Comparison of ENCODE assay signal across 8 cellular contexts in the genomic region with DNA sequence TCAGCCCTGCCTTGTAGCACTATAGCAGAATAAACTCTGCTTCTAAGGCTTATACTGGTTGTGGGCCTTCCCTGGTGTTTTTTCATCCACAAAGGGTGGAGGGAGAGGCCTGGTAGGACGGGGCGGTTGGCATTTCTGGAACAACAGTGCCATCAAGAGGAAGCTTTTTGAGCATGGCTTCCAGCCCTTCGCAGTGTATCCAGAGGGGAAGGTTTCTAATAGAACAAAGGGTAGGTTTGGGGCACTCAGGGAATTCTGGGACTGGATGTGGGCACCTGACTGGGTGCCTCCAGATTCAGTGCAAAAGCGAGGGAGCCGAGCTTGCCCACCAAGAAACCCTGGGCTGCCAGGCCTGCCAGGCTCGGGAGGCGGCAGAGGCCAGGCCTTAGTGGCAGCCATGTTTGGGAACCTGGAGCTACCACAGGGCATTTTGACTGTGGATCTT.
DNase-seq lines count a peak whose midpoint lies in the region; ATAC-seq and TF ChIP-seq lines count a peak whose summit lies in the region.

No MANE protein-coding gene starts in this region.

- intact Hi-C loops in dorsolateral prefrontal cortex (cut with DNase I): loop anchor here in 1 of 2 donors (5.0 kb wide), 1 partner anchor 289 kb away; no protein-coding TSS in a partner anchor

- peak overlapping the region in 52 of 59 donors; percentile 37 to 95 (median 87) for H3K27ac ChIP-seq in dorsolateral prefrontal cortex

- TF ChIP-seq CTCF in dorsolateral prefrontal cortex (IDR thresholded peaks at IDR 0.05 in 54 of 56, conservative IDR thresholded peaks at IDR 0.05 in 2 of 56; ENCODE audit: low read depth in 1 of 56, partially characterized antibody in 56 of 56): peak in 54 of 56 donors; percentile 22 to 94 (median 76)

- H3K27me3 ChIP-seq in dorsolateral prefrontal cortex: peaks cover 0 to 20% (median 0%) of the 10 kb centered on the region in 45 donors

- H3K4me3 ChIP-seq in dorsolateral prefrontal cortex: peak overlapping the region in 41 of 59 donors; percentile 14 to 57 (median 39)

- peak; percentile 83 for DNase-seq in CD1c-positive myeloid dendritic cell (ENCODE audit: extremely low spot score)
- DNase-seq in NCI-H526 (lab: John Stamatoyannopoulos, UW): peak; percentile 83 to 85
- DNase-seq in dorsolateral prefrontal cortex: peak; percentile 55 to 92 (median 85)
- DNase-seq in nucleus accumbens (lab: John Stamatoyannopoulos, UW): peak in 50 of 56 donors; percentile 1 to 91 (median 68)
- DNase-seq in NCI-H1105 (lab: John Stamatoyannopoulos, UW): no peak
- no peak for DNase-seq in OCI-M1 (lab: John Stamatoyannopoulos, UW)

- ATAC-seq in GM19025 (IDR thresholded peaks at IDR 0.05; ENCODE audit: low read depth, unreplicated experiment) (peak; percentile 54), HG03354 (IDR thresholded peaks at IDR 0.05; ENCODE audit: poor library complexity, severe bottlenecking, unreplicated experiment) (peak; percentile 70)

Comparison
In these comparisons a context has a peak if more than half of its experiments do, and no peak if none do; other contexts are left out.
1. DNase-seq: peak in CD1c-positive myeloid dendritic cell (single experiment), NCI-H526 (2 of 2), dorsolateral prefrontal cortex (10 of 10) and nucleus accumbens (50 of 56); none in NCI-H1105 (single experiment) and OCI-M1 (single experiment).